Comparison of ENCODE assay signal across 7 cellular contexts in the genomic region with DNA sequence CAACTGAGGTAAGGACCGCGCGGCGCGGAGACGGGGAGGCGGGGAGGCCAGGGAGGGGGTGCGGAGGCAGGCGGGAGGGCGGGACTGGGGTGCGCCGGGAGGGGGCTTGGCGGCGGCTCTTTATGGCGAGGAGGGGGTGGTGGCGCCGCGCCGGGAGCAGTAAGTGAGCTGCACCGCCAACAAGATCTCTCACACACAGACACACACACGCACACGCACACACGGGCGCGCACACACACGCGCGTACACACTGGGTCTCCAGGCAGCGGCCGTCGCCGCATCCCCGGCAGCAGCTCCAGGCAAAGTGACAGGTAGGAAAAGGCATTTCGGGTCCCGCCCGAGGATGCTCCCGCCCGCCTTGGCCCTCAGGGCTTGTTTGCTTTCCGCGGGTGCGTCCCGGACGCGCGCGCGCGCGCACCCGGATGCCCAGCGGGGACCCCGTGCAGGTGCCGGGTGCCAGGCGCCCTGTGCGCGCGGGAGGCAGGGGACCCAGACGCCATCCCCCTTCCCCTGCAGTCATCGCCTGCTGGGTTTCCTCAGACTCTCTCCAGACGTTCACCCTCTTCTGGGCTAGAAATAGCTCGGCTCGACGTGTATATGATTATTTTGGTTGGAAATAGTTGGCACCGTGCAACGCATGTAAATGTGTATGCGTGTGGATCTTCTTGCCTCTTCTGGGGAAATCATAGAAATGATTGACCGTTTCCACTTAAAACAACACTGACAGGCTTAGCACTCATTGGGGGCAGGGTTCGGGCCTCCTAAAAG. TPM values are rescaled to one million over a fixed set of nuclear protein-coding genes. Genes with fewer than 3 reads are reported as not detected.
DNase-seq lines count a peak whose midpoint lies in the region; ATAC-seq and TF ChIP-seq lines count a peak whose summit lies in the region.

A gene (plus strand): TSS at position 192 of the 768 bp plus-strand sequence. CDS start 238,728 bp downstream, outside the sequence.

- peaks cover 53% of the 10 kb centered on the region for H3K4me1 Mint-ChIP-seq in chondrocyte (ENCODE audit: low read depth)

- H3K27ac Mint-ChIP-seq in chondrocyte (ENCODE audit: unreplicated experiment): peak within 1 kb of the TSS; percentile 88

- H3K4me1 ChIP-seq in HCT116 (ENCODE audit: control insufficient read depth in 1 of 2, insufficient read depth in 2 of 2, low read length in 2 of 2) (peaks cover 7 to 21% of the 10 kb centered on the region in 2 experiments; a peak in 3 of 4 replicates), suprapubic skin (peaks cover 16% of the 10 kb centered on the region)

- ATAC-seq in HCT116: peak; percentile 59

- CTCF ChIA-PET in HCT116 (lab: Charles Lee): interaction anchor here (0.8 kb wide), 1 partner anchor 11 kb away, joined by 7 read pairs; no protein-coding TSS in a partner anchor

- peak within 1 kb of the TSS; percentile 88 for H2AFZ ChIP-seq in HCT116 (ENCODE audit: low read depth, low read length, poor library complexity, severe bottlenecking)

- POLR2A ChIA-PET in HCT116 (lab: Charles Lee): no interaction called here

- RAD21 ChIA-PET in HCT116 (lab: Charles Lee; ENCODE audit: low non-redundant PET in 1 of 2, low total read pairs in 2 of 2, uncharacterized antibody in 2 of 2, unreplicated experiment in 2 of 2): no interaction called here

- H3K4me3 Mint-ChIP-seq in chondrocyte (ENCODE audit: unreplicated experiment): peak within 1 kb of the TSS; percentile 78

- peak within 1 kb of the TSS; percentile 98 for H3K4me2 ChIP-seq in HCT116 (ENCODE audit: low read length)

- no TSS peak for BruUV-seq in HCT116 (replicated peaks; lab: Mats Ljungman, UMichigan)

- TF ChIP-seq EP300 in suprapubic skin (IDR thresholded peaks at IDR 0.05): no peak

- WGBS in suprapubic skin: 1% methylated on average over 24 of the region's 68 CpGs

- TF ChIP-seq CTCF in HCT116 (IDR thresholded peaks at IDR 0.05 in 2 of 3, conservative IDR thresholded peaks at IDR 0.05 in 1 of 3; ENCODE audit: borderline replicate concordance in 1 of 3, insufficient read depth in 1 of 3, low read depth in 2 of 3, low read length in 2 of 3) (no peak), chondrocyte (IDR thresholded peaks at IDR 0.05) (no peak), suprapubic skin (IDR thresholded peaks at IDR 0.05) (no peak)

- H3K27ac ChIP-seq in HCT116 (ENCODE audit: low read depth, low read length) (peak within 1 kb of the TSS; percentile 61), suprapubic skin (peak within 1 kb of the TSS; percentile 85)

- H3K36me3 ChIP-seq in HCT116 (ENCODE audit: control insufficient read depth in 1 of 2, insufficient read depth in 2 of 2, low read length in 2 of 2): no peaks in the 10 kb centered on the region
- no peaks in the 10 kb centered on the region for H3K36me3 ChIP-seq in suprapubic skin

- H3K79me2 ChIP-seq in HCT116 (ENCODE audit: insufficient read depth, low read length): no peaks in the 10 kb centered on the region

- no peaks in the 10 kb centered on the region for H3K36me3 Mint-ChIP-seq in chondrocyte (ENCODE audit: low read depth)

- H3K9me2 ChIP-seq in HCT116 (ENCODE audit: insufficient read depth): no peaks in the 10 kb centered on the region

- TF ChIP-seq RAD21 in HCT116 (IDR thresholded peaks at IDR 0.05; ENCODE audit: low read depth): no peak

- H3K9ac ChIP-seq in HCT116 (ENCODE audit: low read length): peak within 1 kb of the TSS; percentile 56

- no peaks in the 10 kb centered on the region for H4K20me1 ChIP-seq in HCT116 (ENCODE audit: insufficient read depth)

- TF ChIP-seq POLR2A in HCT116 (IDR thresholded peaks at IDR 0.05; ENCODE audit: borderline replicate concordance, extremely low read depth, insufficient read depth, insufficient read length) (no peak), suprapubic skin (IDR thresholded peaks at IDR 0.05) (no peak)

- H3K9me3 ChIP-seq in HCT116 (ENCODE audit: control insufficient read depth in 1 of 2, insufficient read depth in 1 of 2, low read depth in 1 of 2, low read length in 2 of 2) (no peaks in the 10 kb centered on the region), suprapubic skin (no peaks in the 10 kb centered on the region)

- no peaks in the 10 kb centered on the region for H3K9me3 Mint-ChIP-seq in chondrocyte (ENCODE audit: low read depth)

- no peak for DNase-seq in HCT116 (ENCODE audit: low read depth, low spot score)
- DNase-seq in NCI-H524 treated with DMSO at 0.1 percent for 48 hours (lab: John Stamatoyannopoulos, UW): peak; percentile 60
- DNase-seq in chondrocyte (ENCODE audit: low spot score): peak; percentile 94
- DNase-seq in kidney tubule cell (ENCODE audit: low spot score): peak; percentile 95
- DNase-seq in suprapubic skin (ENCODE audit: low spot score in 2 of 2): peak; percentile 75 to 85
- DNase-seq in HUDEP-2 (lab: John Stamatoyannopoulos, UW; ENCODE audit: unreplicated experiment in 76 of 76): no peak
- no peak for DNase-seq in activated CD4-positive, CD25-positive, alpha-beta regulatory T cell (lab: John Stamatoyannopoulos, UW)

- intact Hi-C loops in HCT116 (cut with micrococcal nuclease): no loop called here

- no peaks in the 10 kb centered on the region for H3K27me3 Mint-ChIP-seq in chondrocyte (ENCODE audit: low read depth)

- H3K4me3 ChIP-seq in HCT116 (replicated peaks in 1 of 2; ENCODE audit: low read depth in 1 of 2, low read length in 2 of 2) (peak within 1 kb of the TSS; percentile 61 to 74), suprapubic skin (peak within 1 kb of the TSS; percentile 78)

- H3K27me3 ChIP-seq in HCT116 (ENCODE audit: insufficient read depth, low read length) (no peaks in the 10 kb centered on the region), suprapubic skin (peaks cover 20% of the 10 kb centered on the region)

TF ChIP-seq in HCT116, 20 proteins besides CTCF, POLR2A, EP300 and RAD21:
- TF ChIP-seq CBX3 (IDR thresholded peaks at IDR 0.05; ENCODE audit: low read depth) (no peak), TCF7L2 (IDR thresholded peaks at IDR 0.05; ENCODE audit: borderline replicate concordance, extremely low read depth, insufficient read depth, insufficient read length) (no peak), CEBPB (IDR thresholded peaks at IDR 0.05; ENCODE audit: low read depth) (no peak), SRF (IDR thresholded peaks at IDR 0.05; ENCODE audit: low read depth) (no peak), EGR1 (IDR thresholded peaks at IDR 0.05; ENCODE audit: low read depth) (no peak), ELF1 (IDR thresholded peaks at IDR 0.05; ENCODE audit: borderline replicate concordance, low read depth) (no peak), EZH2phosphoT487 (IDR thresholded peaks at IDR 0.05; ENCODE audit: borderline replicate concordance) (no peak), ZFX (IDR thresholded peaks at IDR 0.05) (no peak)
- TF ChIP-seq, protein P1, sequence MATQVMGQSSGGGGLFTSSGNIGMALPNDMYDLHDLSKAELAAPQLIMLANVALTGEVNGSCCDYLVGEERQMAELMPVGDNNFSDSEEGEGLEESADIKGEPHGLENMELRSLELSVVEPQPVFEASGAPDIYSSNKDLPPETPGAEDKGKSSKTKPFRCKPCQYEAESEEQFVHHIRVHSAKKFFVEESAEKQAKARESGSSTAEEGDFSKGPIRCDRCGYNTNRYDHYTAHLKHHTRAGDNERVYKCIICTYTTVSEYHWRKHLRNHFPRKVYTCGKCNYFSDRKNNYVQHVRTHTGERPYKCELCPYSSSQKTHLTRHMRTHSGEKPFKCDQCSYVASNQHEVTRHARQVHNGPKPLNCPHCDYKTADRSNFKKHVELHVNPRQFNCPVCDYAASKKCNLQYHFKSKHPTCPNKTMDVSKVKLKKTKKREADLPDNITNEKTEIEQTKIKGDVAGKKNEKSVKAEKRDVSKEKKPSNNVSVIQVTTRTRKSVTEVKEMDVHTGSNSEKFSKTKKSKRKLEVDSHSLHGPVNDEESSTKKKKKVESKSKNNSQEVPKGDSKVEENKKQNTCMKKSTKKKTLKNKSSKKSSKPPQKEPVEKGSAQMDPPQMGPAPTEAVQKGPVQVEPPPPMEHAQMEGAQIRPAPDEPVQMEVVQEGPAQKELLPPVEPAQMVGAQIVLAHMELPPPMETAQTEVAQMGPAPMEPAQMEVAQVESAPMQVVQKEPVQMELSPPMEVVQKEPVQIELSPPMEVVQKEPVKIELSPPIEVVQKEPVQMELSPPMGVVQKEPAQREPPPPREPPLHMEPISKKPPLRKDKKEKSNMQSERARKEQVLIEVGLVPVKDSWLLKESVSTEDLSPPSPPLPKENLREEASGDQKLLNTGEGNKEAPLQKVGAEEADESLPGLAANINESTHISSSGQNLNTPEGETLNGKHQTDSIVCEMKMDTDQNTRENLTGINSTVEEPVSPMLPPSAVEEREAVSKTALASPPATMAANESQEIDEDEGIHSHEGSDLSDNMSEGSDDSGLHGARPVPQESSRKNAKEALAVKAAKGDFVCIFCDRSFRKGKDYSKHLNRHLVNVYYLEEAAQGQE (IDR thresholded peaks at IDR 0.05; ENCODE audit: low read depth): no peak
- TF ChIP-seq, protein P2, sequence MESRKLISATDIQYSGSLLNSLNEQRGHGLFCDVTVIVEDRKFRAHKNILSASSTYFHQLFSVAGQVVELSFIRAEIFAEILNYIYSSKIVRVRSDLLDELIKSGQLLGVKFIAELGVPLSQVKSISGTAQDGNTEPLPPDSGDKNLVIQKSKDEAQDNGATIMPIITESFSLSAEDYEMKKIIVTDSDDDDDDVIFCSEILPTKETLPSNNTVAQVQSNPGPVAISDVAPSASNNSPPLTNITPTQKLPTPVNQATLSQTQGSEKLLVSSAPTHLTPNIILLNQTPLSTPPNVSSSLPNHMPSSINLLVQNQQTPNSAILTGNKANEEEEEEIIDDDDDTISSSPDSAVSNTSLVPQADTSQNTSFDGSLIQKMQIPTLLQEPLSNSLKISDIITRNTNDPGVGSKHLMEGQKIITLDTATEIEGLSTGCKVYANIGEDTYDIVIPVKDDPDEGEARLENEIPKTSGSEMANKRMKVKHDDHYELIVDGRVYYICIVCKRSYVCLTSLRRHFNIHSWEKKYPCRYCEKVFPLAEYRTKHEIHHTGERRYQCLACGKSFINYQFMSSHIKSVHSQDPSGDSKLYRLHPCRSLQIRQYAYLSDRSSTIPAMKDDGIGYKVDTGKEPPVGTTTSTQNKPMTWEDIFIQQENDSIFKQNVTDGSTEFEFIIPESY (IDR thresholded peaks at IDR 0.05; ENCODE audit: extremely low read depth, insufficient replicate concordance, low read length): no peak

RNA-seq across cellular contexts. Expression of the gene that starts here (rescaled TPM):
- total RNA-seq in HCT116 (2021; ENCODE audit: unreplicated experiment) (2.5 TPM), chondrocyte (13.3 to 26.1 TPM (median 13.3 TPM) in 3 replicates), suprapubic skin (10 to 100 TPM in 2 of 4 donors, 1 to 10 TPM in 2; 6.3 to 24.5 (median 10.4) TPM)
- 1.4 and 2.0 TPM in 2 replicates for polyA plus RNA-seq in HCT116 (2012)

Comparison
In these comparisons a context has a peak if more than half of its experiments do, and no peak if none do; other contexts are left out.
1. DNase-seq: peak in NCI-H524 treated with DMSO at 0.1 percent for 48 hours (single experiment), chondrocyte (single experiment), kidney tubule cell (single experiment) and suprapubic skin (2 of 2); none in HCT116 (single experiment), HUDEP-2 (0 of 76) and activated CD4-positive, CD25-positive, alpha-beta regulatory T cell (0 of 4).